In the genomic region with DNA sequence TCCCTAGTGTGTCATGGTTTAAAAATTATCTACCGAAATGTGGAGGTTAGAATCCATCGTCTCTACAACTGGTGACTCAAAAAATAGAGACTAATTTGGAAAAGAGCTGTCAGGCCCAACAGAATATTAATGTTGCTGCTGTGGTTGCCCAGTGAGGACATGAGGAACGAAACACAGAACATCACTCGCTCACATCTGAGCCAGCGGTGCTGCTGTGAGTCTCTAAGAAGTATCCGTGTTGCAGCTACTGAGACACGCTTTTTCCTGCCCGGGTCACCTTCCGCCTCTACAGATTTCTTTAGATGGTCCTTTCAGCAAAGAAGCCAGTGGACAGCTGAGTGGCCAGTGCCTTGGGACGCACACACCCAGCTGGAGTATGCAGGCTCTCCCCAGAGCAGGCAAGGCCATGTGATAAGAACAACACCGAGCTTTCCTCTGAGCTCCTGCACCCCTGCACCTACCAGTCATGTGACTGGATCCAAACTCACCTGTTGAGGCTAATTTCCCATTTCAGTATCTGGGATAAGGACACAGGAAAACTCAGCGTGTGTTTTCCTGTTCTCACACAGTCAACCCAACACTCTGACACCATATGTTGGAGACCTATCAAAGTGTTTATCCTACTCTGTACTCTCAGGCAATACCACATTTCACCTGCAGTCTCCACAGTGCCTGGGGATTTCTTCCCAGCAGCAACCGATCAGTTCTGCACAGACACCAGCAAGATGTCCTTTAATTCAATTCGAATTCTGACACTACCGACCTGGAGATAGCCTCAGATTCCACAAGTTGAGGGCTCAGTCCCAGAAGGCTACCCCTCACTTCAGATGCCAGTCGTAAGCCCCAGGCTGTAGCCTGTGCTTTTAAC, we compare ENCODE assay signal across 17 cellular contexts.
"Had no signal": no experiment of that assay in that cellular context is flagged by ENCODE, and none has a peak within 500 bp of the region (broad histone marks: within the 10 kb centered on the region; RNA-seq: fewer than 3 reads in every experiment).

No MANE protein-coding gene starts in this region.

- ATAC-seq: activated CD8-positive, alpha-beta T cell treated with anti-CD3 and anti-CD28 coated beads, Interleukin-2, amount 10 ng/mL, durations not matched to agents 7 days and 5 days; heart right ventricle; left lobe of liver; mucosa of descending colon; natural killer cell treated with Interleukin-12 subunit alpha and Interleukin-12 subunit beta and Interleukin-15 and Interleukin-18, amount 100 ng/mL, for 72 hours; sciatic nerve; stimulated activated naive CD8-positive, alpha-beta T cell treated with anti-CD3 and anti-CD28 coated beads, Interleukin-15, Interleukin-2, amounts not matched to agents 100 U/mL and 50 U/mL, for 24 hours had no signal

- DNase-seq: activated CD4-positive, alpha-beta T cell treated with anti-CD3 and anti-CD28 coated beads for 4 hours; activated CD8-positive, alpha-beta memory T cell treated with anti-CD3 and anti-CD28 coated beads, Interleukin-2, amount 50 U/mL, for 48 hours; activated CD8-positive, alpha-beta T cell treated with anti-CD3 and anti-CD28 coated beads, Interleukin-2, amount 10 ng/mL, durations not matched to agents 7 days and 5 days; activated naive CD4-positive, alpha-beta T cell treated with anti-CD3 and anti-CD28 coated beads for 36 hours; heart right ventricle; mucosa of descending colon; occipital lobe; stimulated activated CD4-positive, alpha-beta T cell treated with anti-CD3 and anti-CD28 coated beads, Interleukin-2, amount 100 ng/mL, for 24 hours; stimulated activated naive CD8-positive, alpha-beta T cell treated with anti-CD3 and anti-CD28 coated beads, Interleukin-15, Interleukin-2, amounts not matched to agents 100 U/mL and 50 U/mL, for 24 hours had no signal

- H3K27ac ChIP-seq: cardiac muscle cell, heart right ventricle, prostate gland, VCaP had no signal

- H3K9me3 ChIP-seq: heart right ventricle, mucosa of descending colon, prostate gland had no signal

- H3K4me3 Mint-ChIP-seq: activated CD8-positive, alpha-beta T cell treated with anti-CD3 and anti-CD28 coated beads, Interleukin-2, amount 10 ng/mL, durations not matched to agents 7 days and 5 days; activated naive CD4-positive, alpha-beta T cell treated with anti-CD3 and anti-CD28 coated beads for 36 hours; activated T-helper 1 cell treated with anti-CD3 and anti-CD28 coated beads, Interleukin-12 subunit alpha, Interleukin-12 subunit beta, Interleukin-2, Interleukin-4 antibody, amounts not matched to agents 30 ng/mL and 10 ng/mL and 1 ng/mL, durations not matched to agents 14 hours and 24 hours and 36 hours; natural killer cell treated with Interleukin-12 subunit alpha and Interleukin-12 subunit beta and Interleukin-15 and Interleukin-18, amount 100 ng/mL, for 72 hours had no signal

- H3K27me3 ChIP-seq: cardiac muscle cell, esophagus muscularis mucosa had no signal

- H3K4me1 ChIP-seq: prostate gland had no signal

- H3K36me3 Mint-ChIP-seq: natural killer cell treated with Interleukin-12 subunit alpha and Interleukin-12 subunit beta and Interleukin-15 and Interleukin-18, amount 100 ng/mL, for 72 hours had no signal

- H3K36me3 ChIP-seq: cardiac muscle cell, esophagus muscularis mucosa, heart right ventricle, prostate gland had no signal

- H3K4me3 ChIP-seq: cardiac muscle cell, esophagus muscularis mucosa, heart right ventricle, mucosa of descending colon, prostate gland had no signal

- H3K9me3 Mint-ChIP-seq: activated naive CD4-positive, alpha-beta T cell treated with anti-CD3 and anti-CD28 coated beads for 36 hours; activated T-helper 1 cell treated with anti-CD3 and anti-CD28 coated beads, Interleukin-12 subunit alpha, Interleukin-12 subunit beta, Interleukin-2, Interleukin-4 antibody, amounts not matched to agents 30 ng/mL and 10 ng/mL and 1 ng/mL, durations not matched to agents 14 hours and 24 hours and 36 hours; natural killer cell treated with Interleukin-12 subunit alpha and Interleukin-12 subunit beta and Interleukin-15 and Interleukin-18, amount 100 ng/mL, for 72 hours had no signal

- H3K27ac Mint-ChIP-seq: activated CD8-positive, alpha-beta T cell treated with anti-CD3 and anti-CD28 coated beads, Interleukin-2, amount 10 ng/mL, durations not matched to agents 7 days and 5 days; activated naive CD4-positive, alpha-beta T cell treated with anti-CD3 and anti-CD28 coated beads for 36 hours; activated T-helper 1 cell treated with anti-CD3 and anti-CD28 coated beads, Interleukin-12 subunit alpha, Interleukin-12 subunit beta, Interleukin-2, Interleukin-4 antibody, amounts not matched to agents 30 ng/mL and 10 ng/mL and 1 ng/mL, durations not matched to agents 14 hours and 24 hours and 36 hours; natural killer cell treated with Interleukin-12 subunit alpha and Interleukin-12 subunit beta and Interleukin-15 and Interleukin-18, amount 100 ng/mL, for 72 hours had no signal
